Comparison of ENCODE assay signal across 12 cellular contexts in the genomic region with DNA sequence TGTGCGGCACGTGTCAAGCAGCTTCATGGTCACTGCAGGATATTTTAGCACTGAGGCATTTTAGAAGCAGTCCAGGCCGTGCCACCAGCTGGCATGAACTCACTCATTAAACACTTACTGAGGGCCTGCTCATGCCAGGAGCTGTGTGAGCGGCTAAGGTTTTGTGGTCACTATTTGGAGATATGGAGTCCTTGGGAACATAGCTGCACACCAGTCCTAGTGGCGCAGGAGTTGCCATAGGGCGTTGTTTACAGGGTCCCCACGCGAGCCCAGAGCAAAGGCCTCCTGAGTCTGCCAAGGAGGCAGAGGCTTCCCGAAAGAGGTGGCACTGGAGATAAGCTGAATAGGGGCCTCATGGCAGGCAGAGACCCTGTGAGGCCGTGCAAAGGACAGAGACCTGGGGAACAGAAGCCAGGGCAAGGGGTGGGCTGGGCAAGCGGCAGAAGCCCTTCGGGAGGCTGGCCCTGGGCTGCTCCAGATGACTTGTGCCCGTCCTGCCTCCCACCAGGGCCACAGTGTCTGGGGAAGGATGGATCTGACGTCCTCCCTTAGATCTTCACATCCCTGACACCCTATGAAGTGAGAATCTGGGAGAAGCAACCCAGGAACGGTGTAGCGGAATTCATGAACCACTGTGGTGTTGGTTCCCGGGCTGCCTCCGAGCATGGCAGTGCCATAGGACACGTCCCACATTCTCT.
"Had no signal": no experiment of that assay in that cellular context is flagged by ENCODE, and none has a peak within 500 bp of the region (broad histone marks: within the 10 kb centered on the region; RNA-seq: fewer than 3 reads in every experiment).

No MANE protein-coding gene starts in this region.

- H3K4me2 ChIP-seq: hepatocyte had no signal

- H3K9me3 ChIP-seq: pancreas, tibial artery had no signal

- H3K79me2 ChIP-seq: hepatocyte had no signal

- H3K4me3 Mint-ChIP-seq: activated CD4-positive, alpha-beta memory T cell treated with anti-CD3 and anti-CD28 coated beads, Interleukin-2, amount 10 ng/mL, durations not matched to agents 7 days and 5 days; activated naive CD8-positive, alpha-beta T cell treated with anti-CD3 and anti-CD28 coated beads, Interleukin-2, amount 10 ng/mL, durations not matched to agents 7 days and 5 days; mesothelial cell of epicardium; stimulated activated naive B cell treated with anti-CD40 and anti-IgM and Interleukin-4, amounts not matched to agents 10 μg/mL and 1 μg/mL and 100 μg/mL, for 72 hours had no signal

- H3K4me3 ChIP-seq: hepatocyte, pancreas, tibial artery had no signal

- H3K27ac ChIP-seq: hepatocyte, pancreas, tibial artery had no signal

- DNase-seq: activated CD4-positive, alpha-beta memory T cell treated with anti-CD3 and anti-CD28 coated beads, Interleukin-2, amount 10 ng/mL, durations not matched to agents 7 days and 5 days; activated naive CD8-positive, alpha-beta T cell treated with anti-CD3 and anti-CD28 coated beads, Interleukin-2, amount 10 ng/mL, durations not matched to agents 7 days and 5 days; kidney; pancreas; retina; stimulated activated CD4-positive, alpha-beta T cell treated with anti-CD3 and anti-CD28 coated beads, Interleukin-2, amount 100 ng/mL, for 48 hours; stimulated activated naive B cell treated with anti-CD40 and anti-IgM and Interleukin-4, amounts not matched to agents 10 μg/mL and 1 μg/mL and 100 μg/mL, for 72 hours; T-helper 1 cell had no signal

- H2AFZ ChIP-seq: hepatocyte had no signal

- H3K4me1 Mint-ChIP-seq: activated CD4-positive, alpha-beta memory T cell treated with anti-CD3 and anti-CD28 coated beads, Interleukin-2, amount 10 ng/mL, durations not matched to agents 7 days and 5 days; activated naive CD8-positive, alpha-beta T cell treated with anti-CD3 and anti-CD28 coated beads, Interleukin-2, amount 10 ng/mL, durations not matched to agents 7 days and 5 days; mesothelial cell of epicardium had no signal

- H3K27ac Mint-ChIP-seq: activated CD4-positive, alpha-beta memory T cell treated with anti-CD3 and anti-CD28 coated beads, Interleukin-2, amount 10 ng/mL, durations not matched to agents 7 days and 5 days; activated naive CD8-positive, alpha-beta T cell treated with anti-CD3 and anti-CD28 coated beads, Interleukin-2, amount 10 ng/mL, durations not matched to agents 7 days and 5 days; mesothelial cell of epicardium; stimulated activated naive B cell treated with anti-CD40 and anti-IgM and Interleukin-4, amounts not matched to agents 10 μg/mL and 1 μg/mL and 100 μg/mL, for 72 hours had no signal

- H3K4me1 ChIP-seq: pancreas, tibial artery had no signal

- H3K27me3 ChIP-seq: hepatocyte, pancreas, tibial artery had no signal

- H3K27me3 Mint-ChIP-seq: activated CD4-positive, alpha-beta memory T cell treated with anti-CD3 and anti-CD28 coated beads, Interleukin-2, amount 10 ng/mL, durations not matched to agents 7 days and 5 days; activated naive CD8-positive, alpha-beta T cell treated with anti-CD3 and anti-CD28 coated beads, Interleukin-2, amount 10 ng/mL, durations not matched to agents 7 days and 5 days; stimulated activated naive B cell treated with anti-CD40 and anti-IgM and Interleukin-4, amounts not matched to agents 10 μg/mL and 1 μg/mL and 100 μg/mL, for 72 hours had no signal

- ATAC-seq: pancreas; SK-N-SH treated with all-trans-retinoic acid at 6 μM for 48 hours; stimulated activated naive B cell treated with anti-CD40 and anti-IgM and Interleukin-4, amounts not matched to agents 10 μg/mL and 1 μg/mL and 100 μg/mL, for 72 hours had no signal
